Comparison of ENCODE assay signal across 8 cellular contexts in the genomic region with DNA sequence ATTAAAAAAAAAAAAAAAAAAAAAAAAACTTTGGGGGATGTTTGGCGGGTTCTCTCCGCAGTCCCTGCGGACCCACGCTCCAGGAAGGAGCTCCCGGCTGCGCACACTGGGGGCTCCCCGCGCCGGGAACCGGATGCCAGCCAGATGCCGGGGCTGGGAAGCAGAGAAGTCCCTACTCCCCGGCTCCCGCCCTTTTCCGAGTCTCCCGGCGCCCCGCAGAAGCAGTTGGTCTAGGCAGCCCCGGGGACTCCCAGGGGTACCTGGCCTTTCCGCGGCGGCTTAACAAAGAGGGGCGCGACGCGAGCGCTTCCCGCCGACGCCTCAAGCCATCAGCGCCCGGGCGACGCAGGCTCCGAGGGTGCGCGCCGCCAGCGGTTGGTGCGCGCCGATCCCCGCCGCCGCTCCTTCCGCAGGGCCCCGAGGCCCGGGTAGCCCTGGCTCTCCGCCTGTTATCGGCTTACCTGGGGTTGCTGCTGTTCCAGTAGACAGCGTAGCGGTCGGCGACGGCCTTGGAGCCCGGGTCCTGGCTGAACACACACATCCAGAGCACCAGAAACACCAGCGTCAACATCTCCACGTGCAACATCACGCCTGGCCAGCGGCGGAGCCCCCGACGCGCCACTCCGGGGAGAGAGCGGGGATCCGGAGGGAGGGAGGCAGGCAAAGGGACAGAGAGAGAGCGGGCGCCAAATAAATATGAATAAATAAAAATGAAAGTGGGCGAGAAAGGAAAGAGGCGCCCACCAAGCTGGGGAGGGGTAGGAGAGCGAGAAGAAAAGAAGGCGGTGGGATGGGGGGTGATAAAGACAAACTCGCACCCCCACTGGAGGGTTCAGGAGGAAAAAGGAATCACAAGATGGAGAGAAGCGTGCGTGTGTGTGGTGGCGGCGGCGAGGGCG. TPM values are rescaled to one million over a fixed set of nuclear protein-coding genes. Genes with fewer than 3 reads are reported as not detected.
A peak's percentile ranks its signal among the peaks of the same experiment; 100 is the strongest.
DNase-seq lines count a peak whose midpoint lies in the region; ATAC-seq and TF ChIP-seq lines count a peak whose summit lies in the region.

No MANE protein-coding gene starts in this region.

- H3K27me3 ChIP-seq in colonic mucosa = peaks cover 7% of the 10 kb centered on the region
- H3K27me3 ChIP-seq in lower lobe of right lung (ENCODE audit: low read depth) = peaks cover 46% of the 10 kb centered on the region
- H3K27me3 ChIP-seq in tibial artery = no peaks in the 10 kb centered on the region

- H3K9me3 ChIP-seq in OCI-LY7 (ENCODE audit: low read length) (no peaks in the 10 kb centered on the region), colonic mucosa (no peaks in the 10 kb centered on the region), lower lobe of right lung (no peaks in the 10 kb centered on the region), tibial artery (no peaks in the 10 kb centered on the region)

- DNase-seq in COR-L47 (lab: John Stamatoyannopoulos, UW) (peak; percentile 80), OCI-LY7 (ENCODE audit: low spot score) (no peak), colonic mucosa (peak; percentile 40), lower lobe of right lung (peak; percentile 51), tibial artery (peak; percentile 23 to 67)

- H3K4me3 ChIP-seq in OCI-LY7 (ENCODE audit: low read depth, low read length, poor library complexity, severe bottlenecking) (peak overlapping the region; percentile 74), colonic mucosa (peak overlapping the region; percentile 59), lower lobe of right lung (peak overlapping the region; percentile 71), tibial artery (peak overlapping the region; percentile 60 to 76)

- no peak for TF ChIP-seq CTCF in OCI-LY7 (conservative IDR thresholded peaks at IDR 0.05; ENCODE audit: low read length)
- no peak for TF ChIP-seq CTCF in colonic mucosa (IDR thresholded peaks at IDR 0.05)
- no peak for TF ChIP-seq CTCF in lower lobe of right lung (IDR thresholded peaks at IDR 0.05)
- TF ChIP-seq CTCF in tibial artery (IDR thresholded peaks at IDR 0.05) = no peak

- H3K27ac ChIP-seq in OCI-LY7 (ENCODE audit: low read depth, low read length, poor library complexity, severe bottlenecking) = no peak overlapping the region
- H3K27ac ChIP-seq in colonic mucosa = peak overlapping the region; percentile 18
- H3K27ac ChIP-seq in lower lobe of right lung = peak overlapping the region; percentile 67
- peak overlapping the region; percentile 81 to 88 for H3K27ac ChIP-seq in tibial artery

- peak overlapping the region; percentile 95 for H3K4me2 ChIP-seq in OCI-LY7 (ENCODE audit: low read length)

- no peaks in the 10 kb centered on the region for H3K36me3 ChIP-seq in OCI-LY7 (ENCODE audit: insufficient read depth, low read length)
- H3K36me3 ChIP-seq in colonic mucosa = no peaks in the 10 kb centered on the region
- no peaks in the 10 kb centered on the region for H3K36me3 ChIP-seq in lower lobe of right lung
- H3K36me3 ChIP-seq in tibial artery = no peaks in the 10 kb centered on the region

- CTCF ChIA-PET in OCI-LY7 (lab: Charles Lee; ENCODE audit: unreplicated experiment) = no interaction called here

- no peaks in the 10 kb centered on the region for H3K79me2 ChIP-seq in OCI-LY7 (ENCODE audit: insufficient read depth, low read depth, low read length)

- intact Hi-C loops in OCI-LY7 (cut with micrococcal nuclease; ENCODE audit: unreplicated experiment) = loop anchor here (5.0 kb wide), 3 partner anchors 208 to 423 kb away; no protein-coding TSS in a partner anchor
- intact Hi-C loops in colonic mucosa (cut with DNase I) = no loop called here
- intact Hi-C loops in lower lobe of right lung (cut with DNase I) = no loop called here
- intact Hi-C loops in tibial artery (cut with DNase I; ENCODE audit: low total_unique reads) = loop anchor here (5.0 to 10.0 kb wide), 3 partner anchors 98 to 605 kb away; no protein-coding TSS in a partner anchor

- H3K4me1 ChIP-seq in OCI-LY7 (ENCODE audit: insufficient read depth, low read length, poor library complexity, severe bottlenecking) (peaks cover 25% of the 10 kb centered on the region), colonic mucosa (no peaks in the 10 kb centered on the region), lower lobe of right lung (peaks cover 39% of the 10 kb centered on the region), tibial artery (peaks cover 0 to 35% (median 7%) of the 10 kb centered on the region in 4 donors)

- ATAC-seq in GM21723 (IDR thresholded peaks at IDR 0.05; ENCODE audit: unreplicated experiment) = peak; percentile 25
- peak; percentile 5 to 15 for ATAC-seq in lower lobe of right lung
- no peak for ATAC-seq in HG03565 (IDR thresholded peaks at IDR 0.05; ENCODE audit: unreplicated experiment)
- ATAC-seq in GM21447 (IDR thresholded peaks at IDR 0.05; ENCODE audit: unreplicated experiment) = no peak

- H4K20me1 ChIP-seq in OCI-LY7 (ENCODE audit: insufficient read depth, low read length) = no peaks in the 10 kb centered on the region

- no TSS peak for BruUV-seq in OCI-LY7 (replicated peaks; lab: Mats Ljungman, UMichigan)

- POLR2A ChIA-PET in OCI-LY7 (lab: Charles Lee) = interaction anchor here (0.7 kb wide), 2 partner anchors 558 to 594 kb away, joined by 4 to 9 read pairs; no protein-coding TSS in a partner anchor

- H2AFZ ChIP-seq in OCI-LY7 (ENCODE audit: low read length) = no peak overlapping the region

- H3K9me2 ChIP-seq in OCI-LY7 (ENCODE audit: insufficient read depth, low read length) = no peaks in the 10 kb centered on the region

- H3K9ac ChIP-seq in colonic mucosa (ENCODE audit: low read depth in 2 of 2, low read length in 2 of 2) = peak overlapping the region; percentile 60 to 70

RNA-seq across cellular contexts. Expression of a gene that starts 0.5 kb away (rescaled TPM):
- 1.1 and 2.1 TPM in 2 replicates for total RNA-seq in OCI-LY7 (2014; rRNA removed; shearing (Covaris generic))
- total RNA-seq in OCI-LY7 (2022) = 3.1 and 3.6 TPM in 2 replicates
- total RNA-seq in colonic mucosa = 10 to 100 TPM in 1 of 2 donors, 1 to 10 TPM in 1; 9.7 to 11.1 TPM
- 10.2 TPM for total RNA-seq in lower lobe of right lung

Comparison
In these comparisons a context has a peak if more than half of its experiments do, and no peak if none do; other contexts are left out.
1. ATAC-seq: peak in GM21723 (single experiment) and lower lobe of right lung (2 of 2); none in HG03565 (single experiment) and GM21447 (single experiment).
2. intact Hi-C loops: an anchor here in OCI-LY7 (5.0 kb wide) and tibial artery (5.0 to 10.0 kb wide); none called in colonic mucosa and lower lobe of right lung.
3. Peak in every context shown above with its lines, with median percentiles within 50 percentile points of each other: H3K4me3 ChIP-seq.